In genomic region chrX:65679071-65679540, GRCh38 we compare ENCODE assay signal across 10 cellular contexts. TPM values are rescaled to one million over a fixed set of nuclear protein-coding genes. Genes with fewer than 3 reads are reported as not detected.
DNase-seq lines count a peak whose midpoint lies in the region; ATAC-seq, FAIRE-seq and TF ChIP-seq lines count a peak whose summit lies in the region.
"Had no signal": no experiment of that assay in that cellular context is flagged by ENCODE, and none has a peak within 500 bp of the region (broad histone marks: within the 10 kb centered on the region; RNA-seq: fewer than 3 reads in every experiment).

No MANE protein-coding gene starts in this region.

- H3K4me1 ChIP-seq in upper lobe of left lung, result peaks cover 64 to 85% (median 83%) of the 10 kb centered on the region in 4 donors

- no peaks in the 10 kb centered on the region for H3K27me3 Mint-ChIP-seq in activated T-cell treated with anti-CD3 and anti-CD28 coated beads, Interleukin-2, amount 50 U/mL, for 72 hours (ENCODE audit: low read depth)
- no peaks in the 10 kb centered on the region for H3K27me3 Mint-ChIP-seq in activated naive CD8-positive, alpha-beta T cell treated with anti-CD3 and anti-CD28 coated beads, Interleukin-2, amount 10 ng/mL, durations not matched to agents 7 days and 5 days

- no peak for TF ChIP-seq POLR2A in upper lobe of left lung (IDR thresholded peaks at IDR 0.05)

- no peak for TF ChIP-seq CTCF in upper lobe of left lung (IDR thresholded peaks at IDR 0.05)

- H3K4me3 ChIP-seq in upper lobe of left lung, result no peak overlapping the region

- no peaks in the 10 kb centered on the region for H3K9me3 ChIP-seq in upper lobe of left lung

- no peak for FAIRE-seq in HTR-8/SVneo (lab: Jason Lieb, UNC)
- FAIRE-seq: colon had no signal

- peak overlapping the region; percentile 77 to 98 (median 82) for H3K27ac ChIP-seq in upper lobe of left lung

- H3K4me3 Mint-ChIP-seq in activated T-cell treated with anti-CD3 and anti-CD28 coated beads, Interleukin-2, amount 50 U/mL, for 72 hours, result peak overlapping the region; percentile 25 to 75
- H3K4me3 Mint-ChIP-seq in activated naive CD8-positive, alpha-beta T cell treated with anti-CD3 and anti-CD28 coated beads, Interleukin-2, amount 10 ng/mL, durations not matched to agents 7 days and 5 days, result peak overlapping the region; percentile 52

- WGBS in upper lobe of left lung, 2 donors, result 11 to 13% methylated on average over 1 of the region's 1 CpG

- H3K27ac Mint-ChIP-seq in activated T-cell treated with anti-CD3 and anti-CD28 coated beads, Interleukin-2, amount 50 U/mL, for 72 hours, result peak overlapping the region; percentile 93
- H3K27ac Mint-ChIP-seq in activated naive CD8-positive, alpha-beta T cell treated with anti-CD3 and anti-CD28 coated beads, Interleukin-2, amount 10 ng/mL, durations not matched to agents 7 days and 5 days, result peak overlapping the region; percentile 79

- peaks cover 91% of the 10 kb centered on the region for H3K4me1 Mint-ChIP-seq in activated T-cell treated with anti-CD3 and anti-CD28 coated beads, Interleukin-2, amount 50 U/mL, for 72 hours (ENCODE audit: low read depth)
- H3K4me1 Mint-ChIP-seq in activated naive CD8-positive, alpha-beta T cell treated with anti-CD3 and anti-CD28 coated beads, Interleukin-2, amount 10 ng/mL, durations not matched to agents 7 days and 5 days, result peaks cover 64% of the 10 kb centered on the region

- DNase-seq in activated T-cell treated with anti-CD3 and anti-CD28 coated beads, Interleukin-2, amount 50 U/mL, for 72 hours, result no peak
- DNase-seq in activated T-cell treated with anti-CD3 and anti-CD28 coated beads, Interleukin-2, amount 50 U/mL, for 48 hours, result no peak
- DNase-seq in activated naive CD8-positive, alpha-beta T cell treated with anti-CD3 and anti-CD28 coated beads, Interleukin-2, amount 10 ng/mL, durations not matched to agents 7 days and 5 days, result no peak
- DNase-seq in kidney tubule cell (ENCODE audit: low spot score), result peak; percentile 87
- no peak for DNase-seq in upper lobe of left lung
- no peak for DNase-seq in KG1 (lab: John Stamatoyannopoulos, UW)
- no peak for DNase-seq in DMS53 (lab: John Stamatoyannopoulos, UW)
- no peak for DNase-seq in HTR-8/SVneo (ENCODE audit: insufficient read length, low spot score)
- DNase-seq: NCI-H69 had no signal

- POLR2A ChIA-PET in activated naive CD8-positive, alpha-beta T cell treated with anti-CD3 and anti-CD28 coated beads, Interleukin-2, amount 10 ng/mL, durations not matched to agents 7 days and 5 days (lab: Charles Lee), result interaction anchor here (1.2 to 1.6 kb wide), 2 partner anchors 11 to 18 kb away, joined by 4 to 5 read pairs; no protein-coding TSS in a partner anchor

- peak in 1 of 2 donors; percentile 35 for ATAC-seq in activated T-cell treated with anti-CD3 and anti-CD28 coated beads, Interleukin-2, amount 50 U/mL, for 72 hours (replicated peaks in 1 of 2)
- ATAC-seq in activated naive CD8-positive, alpha-beta T cell treated with anti-CD3 and anti-CD28 coated beads, Interleukin-2, amount 10 ng/mL, durations not matched to agents 7 days and 5 days (ENCODE audit: low read depth), result no peak
- peak in 1 of 2 donors; percentile 69 for ATAC-seq in upper lobe of left lung (ENCODE audit: low FRiP score in 2 of 2)

- H3K36me3 Mint-ChIP-seq in activated T-cell treated with anti-CD3 and anti-CD28 coated beads, Interleukin-2, amount 50 U/mL, for 72 hours (ENCODE audit: insufficient read depth in 2 of 2), result peaks cover 18 to 28% of the 10 kb centered on the region in 2 donors
- H3K36me3 Mint-ChIP-seq in activated naive CD8-positive, alpha-beta T cell treated with anti-CD3 and anti-CD28 coated beads, Interleukin-2, amount 10 ng/mL, durations not matched to agents 7 days and 5 days, result peaks cover 36% of the 10 kb centered on the region

- peaks cover 0 to 12% (median 0%) of the 10 kb centered on the region in 4 donors for H3K36me3 ChIP-seq in upper lobe of left lung

- H3K9me3 Mint-ChIP-seq in activated T-cell treated with anti-CD3 and anti-CD28 coated beads, Interleukin-2, amount 50 U/mL, for 72 hours, result peaks cover 0 to 1% of the 10 kb centered on the region in 2 donors
- no peaks in the 10 kb centered on the region for H3K9me3 Mint-ChIP-seq in activated naive CD8-positive, alpha-beta T cell treated with anti-CD3 and anti-CD28 coated beads, Interleukin-2, amount 10 ng/mL, durations not matched to agents 7 days and 5 days

- H3K27me3 ChIP-seq in upper lobe of left lung, result no peaks in the 10 kb centered on the region

- no peak for TF ChIP-seq EP300 in upper lobe of left lung (IDR thresholded peaks at IDR 0.05)

RNA-seq across cellular contexts. Expression of gene MSN, which starts 11.7 kb away (rescaled TPM):
- 100 to 1,000 TPM; 281 to 298 TPM for total RNA-seq in activated T-cell treated with anti-CD3 and anti-CD28 coated beads, Interleukin-2, amount 50 U/mL, for 72 hours
- total RNA-seq in activated naive CD8-positive, alpha-beta T cell treated with anti-CD3 and anti-CD28 coated beads, Interleukin-2, amount 10 ng/mL, durations not matched to agents 7 days and 5 days, result 100 to 1,000 TPM; 483 to 487 TPM
- 100 to 1,000 TPM; 160 to 508 (median 380) TPM for total RNA-seq in upper lobe of left lung
